8 cellular contexts compared by ENCODE assay signal in genomic region chr15:39583586-39584265, GRCh38. TPM values are rescaled to one million over a fixed set of nuclear protein-coding genes. Genes with fewer than 3 reads are reported as not detected.
DNase-seq lines count a peak whose midpoint lies in the region; TF ChIP-seq lines count a peak whose summit lies in the region.

No MANE protein-coding gene starts in this region.

- 22 to 59% methylated on average over 13 of the region's 13 CpGs for WGBS in sigmoid colon, 2 donors

- DNase-seq in GM06990 (ENCODE audit: extremely low read depth, insufficient read length) (no peak), epithelial cell of esophagus (ENCODE audit: low read depth) (peak; percentile 60), sigmoid colon (peak; percentile 70), NCI-H2107 (lab: John Stamatoyannopoulos, UW) (no peak), GM19238 (ENCODE audit: insufficient read length, low spot score) (no peak), DMS114 treated with DMSO at 0.1 percent for 48 hours (lab: John Stamatoyannopoulos, UW; ENCODE audit: unreplicated experiment) (no peak), NCI-H1092 (lab: John Stamatoyannopoulos, UW) (no peak)

- no peaks in the 10 kb centered on the region for H3K79me2 ChIP-seq in OCI-LY1 (ENCODE audit: insufficient read depth, low read length)

- no peaks in the 10 kb centered on the region for H3K9me2 ChIP-seq in OCI-LY1 (ENCODE audit: low read depth, low read length)

- H3K4me1 ChIP-seq in OCI-LY1 (ENCODE audit: insufficient read depth, low read length, severe bottlenecking) (no peaks in the 10 kb centered on the region), sigmoid colon (peaks cover 0 to 88% (median 78%) of the 10 kb centered on the region in 4 donors)

- no peaks in the 10 kb centered on the region for H3F3A ChIP-seq in OCI-LY1 (ENCODE audit: insufficient read depth, low read length)

- no peaks in the 10 kb centered on the region for H3K36me3 ChIP-seq in GM06990 (ENCODE audit: control insufficient read depth, insufficient read depth, low read length)
- H3K36me3 ChIP-seq in OCI-LY1 (ENCODE audit: insufficient read depth, low read length) = no peaks in the 10 kb centered on the region
- peaks cover 42 to 71% (median 48%) of the 10 kb centered on the region in 4 donors for H3K36me3 ChIP-seq in sigmoid colon

- H3K4me2 ChIP-seq in OCI-LY1 (ENCODE audit: low read length) = no peak overlapping the region

- no peak for TF ChIP-seq POLR2A in sigmoid colon (IDR thresholded peaks at IDR 0.05)

- H3K27me3 ChIP-seq in GM06990 (replicated peaks; ENCODE audit: control insufficient read depth, insufficient read depth, low read length) = peaks cover 4% of the 10 kb centered on the region; the same call in 1 of the 2 replicates
- peaks cover 6% of the 10 kb centered on the region for H3K27me3 ChIP-seq in OCI-LY1 (ENCODE audit: insufficient read depth, low read length)
- no peaks in the 10 kb centered on the region for H3K27me3 ChIP-seq in sigmoid colon

- intact Hi-C loops in sigmoid colon (cut with DNase I) = loop anchor here (5.0 to 10.0 kb wide), 6 partner anchors 174 to 1331 kb away; partner anchors contain the start of gene SPRED1

- no peak overlapping the region for H3K27ac ChIP-seq in OCI-LY1 (ENCODE audit: low read depth, low read length, poor library complexity, severe bottlenecking)
- peak overlapping the region; percentile 89 to 97 (median 96) for H3K27ac ChIP-seq in sigmoid colon

- peak; percentile 47 for TF ChIP-seq CTCF in GM06990 (IDR thresholded peaks at IDR 0.05; ENCODE audit: insufficient read depth, low read length, poor library complexity, severe bottlenecking)
- peak; percentile 45; the same call in 1 of the 2 replicates for TF ChIP-seq CTCF in OCI-LY1 (IDR thresholded peaks at IDR 0.05; ENCODE audit: low read length)
- TF ChIP-seq CTCF in epithelial cell of esophagus (IDR thresholded peaks at IDR 0.05; ENCODE audit: insufficient read depth, low read depth, low read length, missing control alignments) = peak; percentile 55
- peak in 2 of 4 experiments; percentile 20 to 26 for TF ChIP-seq CTCF in sigmoid colon (IDR thresholded peaks at IDR 0.05)

- no peak overlapping the region for H3K4me3 ChIP-seq in GM06990 (replicated peaks; ENCODE audit: low read depth, low read length)
- H3K4me3 ChIP-seq in OCI-LY1 (ENCODE audit: low read depth, low read length, poor library complexity, severe bottlenecking) = no peak overlapping the region
- H3K4me3 ChIP-seq in epithelial cell of esophagus (ENCODE audit: low read length) = no peak overlapping the region
- H3K4me3 ChIP-seq in sigmoid colon = peak overlapping the region; percentile 41 to 77 (median 70)

- no peak overlapping the region for H2AFZ ChIP-seq in OCI-LY1 (ENCODE audit: low read length)

- H4K20me1 ChIP-seq in OCI-LY1 (ENCODE audit: insufficient read depth, low read length) = no peaks in the 10 kb centered on the region

- no peak overlapping the region for H3K9ac ChIP-seq in OCI-LY1 (ENCODE audit: low read length)

- H3K9me3 ChIP-seq in OCI-LY1 (ENCODE audit: low read length) = no peaks in the 10 kb centered on the region
- no peaks in the 10 kb centered on the region for H3K9me3 ChIP-seq in sigmoid colon

- TF ChIP-seq EP300 in sigmoid colon (IDR thresholded peaks at IDR 0.05) = no peak

RNA-seq across cellular contexts. Expression of gene THBS1, which starts 2.8 kb away (rescaled TPM):
- 1,000 to 10,000 TPM in 1 of 4 donors, 100 to 1,000 TPM in 3; 172 to 3,974 (median 496) TPM for total RNA-seq in sigmoid colon
- 10 to 100 TPM; 13.2 to 95.5 (median 16.8) TPM for polyA plus RNA-seq in sigmoid colon

Comparison
In these comparisons a context has a peak if more than half of its experiments do, and no peak if none do; other contexts are left out.
1. DNase-seq: peak in epithelial cell of esophagus (single experiment) and sigmoid colon (single experiment); none in GM06990 (single experiment), NCI-H2107 (single experiment), GM19238 (single experiment), DMS114 treated with DMSO at 0.1 percent for 48 hours (single experiment) and NCI-H1092 (single experiment).
2. H3K4me3 ChIP-seq: peak in sigmoid colon (4 of 4); none in GM06990 (single experiment), OCI-LY1 (single experiment) and epithelial cell of esophagus (single experiment).